ENCODE assay signal across 21 cellular contexts in the genomic region with DNA sequence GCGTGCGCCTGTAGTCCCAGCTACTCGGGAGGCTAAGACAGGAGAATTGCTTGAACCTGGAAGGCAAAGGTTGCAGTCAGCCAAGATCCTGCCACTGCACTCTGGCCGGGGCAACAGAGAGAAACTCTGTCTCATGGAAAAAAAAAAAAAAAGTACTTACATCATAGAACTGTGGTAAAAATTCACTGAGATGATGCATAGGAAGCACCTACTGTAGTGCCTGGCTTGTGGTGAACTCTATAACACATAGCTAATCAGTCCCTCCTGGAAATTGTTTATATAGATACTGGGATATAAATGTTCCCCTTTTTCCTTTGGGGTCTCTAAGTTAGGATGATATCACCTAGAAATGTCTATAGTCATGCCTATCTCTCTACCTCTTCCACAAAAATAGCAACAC.
"Had no signal": no experiment of that assay in that cellular context is flagged by ENCODE, and none has a peak within 500 bp of the region (broad histone marks: within the 10 kb centered on the region; RNA-seq: fewer than 3 reads in every experiment).

No MANE protein-coding gene starts in this region.

- H3K4me1 Mint-ChIP-seq: activated CD4-positive, alpha-beta T cell treated with anti-CD3 and anti-CD28 coated beads, Interleukin-2, amount 10 ng/mL, durations not matched to agents 24 days and 14 days had no signal

- H3K36me3 Mint-ChIP-seq: activated CD4-positive, alpha-beta memory T cell treated with anti-CD3 and anti-CD28 coated beads for 36 hours had no signal

- H3K9me3 Mint-ChIP-seq: activated CD4-positive, alpha-beta memory T cell treated with anti-CD3 and anti-CD28 coated beads for 36 hours; activated CD4-positive, alpha-beta T cell treated with anti-CD3 and anti-CD28 coated beads, Interleukin-2, amount 10 ng/mL, durations not matched to agents 24 days and 14 days; activated T-cell treated with anti-CD3 and anti-CD28 coated beads, Interleukin-2, amount 50 U/mL, for 24 hours had no signal

- H3K27ac ChIP-seq: esophagus squamous epithelium, neutrophil, transverse colon had no signal

- H3K27me3 ChIP-seq: esophagus squamous epithelium, neutrophil, right lobe of liver, transverse colon had no signal

- H3K4me3 Mint-ChIP-seq: activated CD4-positive, alpha-beta memory T cell treated with anti-CD3 and anti-CD28 coated beads for 36 hours; activated CD4-positive, alpha-beta T cell treated with anti-CD3 and anti-CD28 coated beads, Interleukin-2, amount 10 ng/mL, durations not matched to agents 24 days and 14 days; activated T-cell treated with anti-CD3 and anti-CD28 coated beads, Interleukin-2, amount 50 U/mL, for 24 hours; nephron progenitor cell had no signal

- H3K4me3 ChIP-seq: esophagus squamous epithelium, right lobe of liver, transverse colon had no signal

- H3K27ac Mint-ChIP-seq: activated CD4-positive, alpha-beta memory T cell treated with anti-CD3 and anti-CD28 coated beads for 36 hours; activated CD4-positive, alpha-beta T cell treated with anti-CD3 and anti-CD28 coated beads, Interleukin-2, amount 10 ng/mL, durations not matched to agents 24 days and 14 days; activated T-cell treated with anti-CD3 and anti-CD28 coated beads, Interleukin-2, amount 50 U/mL, for 24 hours; nephron progenitor cell had no signal

- ATAC-seq: left cardiac atrium, left ventricle myocardium superior, right lobe of liver had no signal

- H3K27me3 Mint-ChIP-seq: activated CD4-positive, alpha-beta T cell treated with anti-CD3 and anti-CD28 coated beads, Interleukin-2, amount 10 ng/mL, durations not matched to agents 24 days and 14 days had no signal

- DNase-seq: activated CD4-positive, alpha-beta memory T cell treated with anti-CD3 and anti-CD28 coated beads for 36 hours; activated CD4-positive, alpha-beta T cell treated with anti-CD3 and anti-CD28 coated beads, Interleukin-2, amount 10 ng/mL, durations not matched to agents 24 days and 14 days; activated CD4-positive, CD25-positive, alpha-beta regulatory T cell treated with anti-CD3 and anti-CD28 coated beads, Interleukin-2, amount 50 U/mL, for 72 hours; activated CD8-positive, alpha-beta memory T cell treated with anti-CD3 and anti-CD28 coated beads, Interleukin-2, amount 50 U/mL, for 48 hours; activated gamma-delta T cell treated with Interleukin-2 at 50 U/mL for 16 hours; activated naive CD4-positive, alpha-beta T cell treated with anti-CD3 and anti-CD28 coated beads, Interleukin-2, amount 50 U/mL, for 16 hours; activated T-cell treated with anti-CD3 and anti-CD28 coated beads, Interleukin-2, amount 50 U/mL, for 24 hours; dermis blood vessel endothelial cell; effector CD4-positive, alpha-beta T cell; esophagus squamous epithelium; glutamatergic neuron; islet precursor cell; left cardiac atrium; left ventricle myocardium superior; nephron progenitor cell; right lobe of liver; stimulated activated CD4-positive, alpha-beta T cell treated with anti-CD3 and anti-CD28 coated beads, Interleukin-12 subunit alpha, Interleukin-12 subunit beta, amount 100 ng/mL, for 4 hours; stimulated activated CD4-positive, alpha-beta T cell treated with anti-CD3 and anti-CD28 coated beads, Interleukin-4, amount 100 ng/mL, for 1 hour; T-helper 1 cell; transverse colon had no signal

- H3K36me3 ChIP-seq: esophagus squamous epithelium, neutrophil, right lobe of liver, transverse colon had no signal

- H3K9me3 ChIP-seq: esophagus squamous epithelium, neutrophil, right lobe of liver, transverse colon had no signal
